In genomic region chr10:25113231-25114035, GRCh38 we compare ENCODE assay signal across 8 cellular contexts.
DNase-seq lines count a peak whose midpoint lies in the region; ATAC-seq and TF ChIP-seq lines count a peak whose summit lies in the region.

No MANE protein-coding gene starts in this region.

- CTCF ChIA-PET in activated CD4-positive, alpha-beta memory T cell treated with anti-CD3 and anti-CD28 coated beads for 36 hours (lab: Charles Lee): interaction anchor here (0.6 to 1.9 kb wide), 10 partner anchors 11 to 615 kb away, joined by 3 to 11 read pairs (median 4); no protein-coding TSS in a partner anchor

- H3K27me3 ChIP-seq in transverse colon: no peaks in the 10 kb centered on the region

- POLR2A ChIA-PET in activated CD4-positive, alpha-beta memory T cell treated with anti-CD3 and anti-CD28 coated beads for 36 hours (lab: Charles Lee): no interaction called here

- H3K27ac Mint-ChIP-seq in activated CD4-positive, alpha-beta memory T cell treated with anti-CD3 and anti-CD28 coated beads for 36 hours: no peak overlapping the region
- no peak overlapping the region for H3K27ac Mint-ChIP-seq in natural killer cell

- no peak for TF ChIP-seq EP300 in transverse colon (IDR thresholded peaks at IDR 0.05; ENCODE audit: low read depth)

- H3K27ac ChIP-seq in transverse colon: peak overlapping the region in 2 of 4 donors; percentile 25 to 49

- intact Hi-C loops in activated CD4-positive, alpha-beta memory T cell treated with anti-CD3 and anti-CD28 coated beads for 36 hours (cut with micrococcal nuclease): no loop called here
- intact Hi-C loops in natural killer cell (cut with micrococcal nuclease): no loop called here
- intact Hi-C loops in transverse colon (cut with DNase I; ENCODE audit: low total_unique reads): no loop called here

- in situ Hi-C loops in transverse colon (cut with MboI; ENCODE audit: low pct_ligation_motif_present in 1 of 4, low pct_unique_long_range_greater_than_20kb in 1 of 4, low sequenced_read_pairs in 3 of 4): loop anchor here in 1 of 4 donors (10.0 kb wide), 1 partner anchor 111 kb away; no protein-coding TSS in a partner anchor

- no peaks in the 10 kb centered on the region for H3K36me3 Mint-ChIP-seq in activated CD4-positive, alpha-beta memory T cell treated with anti-CD3 and anti-CD28 coated beads for 36 hours
- H3K36me3 Mint-ChIP-seq in natural killer cell: no peaks in the 10 kb centered on the region

- no peaks in the 10 kb centered on the region for H3K4me1 Mint-ChIP-seq in activated CD4-positive, alpha-beta memory T cell treated with anti-CD3 and anti-CD28 coated beads for 36 hours (ENCODE audit: low read depth)
- H3K4me1 Mint-ChIP-seq in natural killer cell: peaks cover 0 to 4% of the 10 kb centered on the region in 2 donors

- WGBS in transverse colon (ENCODE audit: low coverage in 1 of 2), 2 donors: 19 to 28% methylated on average over 4 to 11 of the region's 13 CpGs

- H3K9me3 Mint-ChIP-seq in activated CD4-positive, alpha-beta memory T cell treated with anti-CD3 and anti-CD28 coated beads for 36 hours: no peaks in the 10 kb centered on the region
- no peaks in the 10 kb centered on the region for H3K9me3 Mint-ChIP-seq in natural killer cell

- peaks cover 0 to 8% (median 2%) of the 10 kb centered on the region in 4 donors for H3K4me1 ChIP-seq in transverse colon

- H3K4me3 ChIP-seq in transverse colon: no peak overlapping the region

- no peak overlapping the region for H3K4me3 Mint-ChIP-seq in activated CD4-positive, alpha-beta memory T cell treated with anti-CD3 and anti-CD28 coated beads for 36 hours
- no peak overlapping the region for H3K4me3 Mint-ChIP-seq in natural killer cell

- no peak for TF ChIP-seq POLR2A in transverse colon (IDR thresholded peaks at IDR 0.05)

- peaks cover 11% of the 10 kb centered on the region for H3K27me3 Mint-ChIP-seq in activated CD4-positive, alpha-beta memory T cell treated with anti-CD3 and anti-CD28 coated beads for 36 hours
- H3K27me3 Mint-ChIP-seq in natural killer cell (ENCODE audit: low read depth in 2 of 2): peaks cover 12 to 22% of the 10 kb centered on the region in 2 donors

- H3K9me3 ChIP-seq in transverse colon: no peaks in the 10 kb centered on the region

- H3K36me3 ChIP-seq in transverse colon: no peaks in the 10 kb centered on the region

- DNase-seq in DMS53 (lab: John Stamatoyannopoulos, UW) (peak; percentile 90), NCI-H510A (lab: John Stamatoyannopoulos, UW) (peak; percentile 1), fibroblast of peridontal ligament (ENCODE audit: extremely low read depth) (peak; percentile 66), natural killer cell (no peak), transverse colon (peak; percentile 81)
- DNase-seq in activated CD4-positive, alpha-beta memory T cell treated with anti-CD3 and anti-CD28 coated beads for 36 hours: peak; percentile 52

- TF ChIP-seq CTCF in natural killer cell (IDR thresholded peaks at IDR 0.05) (peak; percentile 45), transverse colon (IDR thresholded peaks at IDR 0.05) (peak; percentile 59 to 75 (median 70))

- peak; percentile 91 for ATAC-seq in GM19467 (IDR thresholded peaks at IDR 0.05; ENCODE audit: unreplicated experiment)
- peak; percentile 90 for ATAC-seq in HG03521 (IDR thresholded peaks at IDR 0.05; ENCODE audit: unreplicated experiment)
- peak in 1 of 3 donors; percentile 70 for ATAC-seq in natural killer cell
